1 cellular context compared by ENCODE assay signal in the genomic region with DNA sequence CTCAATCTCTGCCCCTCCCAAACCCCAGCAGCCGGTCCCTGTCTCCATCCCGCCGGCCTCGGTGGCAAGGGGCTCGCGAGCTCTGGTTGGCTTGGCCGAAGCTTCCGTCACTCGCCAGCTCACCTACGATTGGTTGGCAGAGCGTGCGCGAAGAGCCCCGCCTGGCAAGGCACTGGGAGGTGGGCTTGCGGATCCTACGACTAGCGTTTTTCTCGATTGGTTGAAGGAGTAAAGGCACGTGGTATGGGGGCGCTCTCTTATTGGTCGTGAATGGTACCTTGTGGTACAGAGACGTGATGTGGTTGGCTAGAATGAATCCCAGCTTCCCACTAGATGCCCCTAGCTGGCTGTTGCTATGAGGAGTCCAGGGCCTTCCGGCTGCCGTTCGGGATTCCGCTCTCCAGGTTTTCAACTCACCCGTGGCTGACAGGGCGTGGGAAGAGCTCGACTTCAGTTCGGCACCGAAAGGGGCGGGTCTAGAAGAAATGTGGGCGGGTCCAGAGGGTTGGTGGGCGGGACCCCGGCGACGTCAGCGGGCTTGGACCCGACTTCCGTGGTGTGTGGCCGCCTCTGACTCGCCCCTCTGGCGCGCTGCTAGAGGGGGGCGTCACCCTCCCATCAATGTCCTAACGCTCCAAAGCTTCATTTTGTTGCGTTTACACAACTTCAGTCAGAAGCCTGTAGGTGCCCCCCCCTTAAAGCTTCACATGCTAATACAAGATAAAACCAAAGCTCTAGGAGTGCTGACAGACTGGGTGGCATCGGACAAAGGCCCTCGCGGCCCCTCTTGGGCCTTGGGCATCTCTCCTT.
A peak's percentile ranks its signal among the peaks of the same experiment; 100 is the strongest.
TF ChIP-seq lines count a peak whose summit lies in the region.

No MANE protein-coding gene starts in this region.

TF ChIP-seq in HepG2, 621 proteins besides CTCF, POLR2A, EP300 and RAD21 (continued from another document and continues in another):
- TF ChIP-seq ZNF318 (CRISPR knock-in tag; IDR thresholded peaks at IDR 0.05) (no peak), E2F5 (CRISPR knock-in tag; conservative IDR thresholded peaks at IDR 0.05) (peak; percentile 37; the same call in 1 of the 2 replicates), PHF8 (CRISPR knock-in tag; IDR thresholded peaks at IDR 0.05) (peak; percentile 46), ZNF589 (CRISPR knock-in tag; conservative IDR thresholded peaks at IDR 0.05) (0 out of 2 replicates have a peak, but pooled peaks have one; percentile 27), ZNF782 (CRISPR knock-in tag; IDR thresholded peaks at IDR 0.05; ENCODE audit: borderline replicate concordance) (0 out of 2 replicates have a peak, but pooled peaks have one; percentile 53), SPEN (CRISPR knock-in tag; IDR thresholded peaks at IDR 0.05; ENCODE audit: low read depth) (peak; percentile 88; the same call in 1 of the 2 replicates), KDM5A (IDR thresholded peaks at IDR 0.05; ENCODE audit: borderline replicate concordance, low read length) (peak; percentile 72), REPIN1 (CRISPR knock-in tag; IDR thresholded peaks at IDR 0.05; ENCODE audit: borderline replicate concordance, low read depth) (peak; percentile 31; the same call in 1 of the 2 replicates), ATF6 (CRISPR knock-in tag; conservative IDR thresholded peaks at IDR 0.05) (0 out of 2 replicates have a peak, but pooled peaks have one; percentile 26), CHD2 (IDR thresholded peaks at IDR 0.05; ENCODE audit: low read depth, low read length) (no peak), ARID3A (IDR thresholded peaks at IDR 0.05; ENCODE audit: low read depth, low read length) (peak; percentile 37; the same call in 1 of the 2 replicates), TAF1 (CRISPR knock-in tag; IDR thresholded peaks at IDR 0.05) (no peak; the same call in none of the 2 replicates), NFRKB (IDR thresholded peaks at IDR 0.05) (no peak), POGK (CRISPR knock-in tag; conservative IDR thresholded peaks at IDR 0.05) (no peak; the same call in 1 of the 2 replicates), ELF1 (CRISPR knock-in tag; IDR thresholded peaks at IDR 0.05) (peak; percentile 85), ZKSCAN8 (CRISPR knock-in tag; IDR thresholded peaks at IDR 0.05; ENCODE audit: borderline replicate concordance) (0 out of 2 replicates have a peak, but pooled peaks have one; percentile 29), CHD4 (IDR thresholded peaks at IDR 0.05; ENCODE audit: borderline replicate concordance, low read length) (0 out of 2 replicates have a peak, but pooled peaks have one; percentile 26), ZFY (CRISPR knock-in tag; IDR thresholded peaks at IDR 0.05) (peak; percentile 45; the same call in 1 of the 2 replicates), ZNF138 (CRISPR knock-in tag; IDR thresholded peaks at IDR 0.05; ENCODE audit: low read depth) (no peak), ZNF615 (CRISPR knock-in tag; IDR thresholded peaks at IDR 0.05; ENCODE audit: borderline replicate concordance) (no peak), MED1 (CRISPR knock-in tag; IDR thresholded peaks at IDR 0.05) (peak; percentile 42; the same call in 1 of the 2 replicates), ZMYM4 (CRISPR knock-in tag; IDR thresholded peaks at IDR 0.05) (peak; percentile 100), REL (CRISPR knock-in tag; conservative IDR thresholded peaks at IDR 0.05) (no peak), GATAD2A (CRISPR knock-in tag; IDR thresholded peaks at IDR 0.05) (peak; percentile 58; the same call in 1 of the 2 replicates), GMEB1 (CRISPR knock-in tag; IDR thresholded peaks at IDR 0.05; ENCODE audit: borderline replicate concordance) (peak; percentile 84), ZNF367 (CRISPR knock-in tag; IDR thresholded peaks at IDR 0.05; ENCODE audit: borderline replicate concordance) (no peak), RBM39 (IDR thresholded peaks at IDR 0.05; ENCODE audit: low read depth, low read length, poor library complexity, severe bottlenecking) (no peak), MAZ (IDR thresholded peaks at IDR 0.05; ENCODE audit: borderline replicate concordance, low read depth, low read length) (0 out of 2 replicates have a peak, but pooled peaks have one; percentile 54), MAZ (CRISPR knock-in tag; IDR thresholded peaks at IDR 0.05; ENCODE audit: low read depth) (peak; percentile 87), SRF (IDR thresholded peaks at IDR 0.05; ENCODE audit: low read depth, low read length) (no peak), MEF2D (CRISPR knock-in tag; IDR thresholded peaks at IDR 0.05) (peak; percentile 23), TCF12 (IDR thresholded peaks at IDR 0.05) (no peak), TCF12 (CRISPR knock-in tag; IDR thresholded peaks at IDR 0.05) (no peak), ZNF224 (CRISPR knock-in tag; IDR thresholded peaks at IDR 0.05) (0 out of 2 replicates have a peak, but pooled peaks have one; percentile 26), ZNF350 (CRISPR knock-in tag; IDR thresholded peaks at IDR 0.05; ENCODE audit: borderline replicate concordance, low read depth) (peak; percentile 90)
- TF ChIP-seq, protein P1, sequence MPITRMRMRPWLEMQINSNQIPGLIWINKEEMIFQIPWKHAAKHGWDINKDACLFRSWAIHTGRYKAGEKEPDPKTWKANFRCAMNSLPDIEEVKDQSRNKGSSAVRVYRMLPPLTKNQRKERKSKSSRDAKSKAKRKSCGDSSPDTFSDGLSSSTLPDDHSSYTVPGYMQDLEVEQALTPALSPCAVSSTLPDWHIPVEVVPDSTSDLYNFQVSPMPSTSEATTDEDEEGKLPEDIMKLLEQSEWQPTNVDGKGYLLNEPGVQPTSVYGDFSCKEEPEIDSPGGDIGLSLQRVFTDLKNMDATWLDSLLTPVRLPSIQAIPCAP (CRISPR knock-in tag; IDR thresholded peaks at IDR 0.05; ENCODE audit: low read depth): no peak
- TF ChIP-seq, protein P2, sequence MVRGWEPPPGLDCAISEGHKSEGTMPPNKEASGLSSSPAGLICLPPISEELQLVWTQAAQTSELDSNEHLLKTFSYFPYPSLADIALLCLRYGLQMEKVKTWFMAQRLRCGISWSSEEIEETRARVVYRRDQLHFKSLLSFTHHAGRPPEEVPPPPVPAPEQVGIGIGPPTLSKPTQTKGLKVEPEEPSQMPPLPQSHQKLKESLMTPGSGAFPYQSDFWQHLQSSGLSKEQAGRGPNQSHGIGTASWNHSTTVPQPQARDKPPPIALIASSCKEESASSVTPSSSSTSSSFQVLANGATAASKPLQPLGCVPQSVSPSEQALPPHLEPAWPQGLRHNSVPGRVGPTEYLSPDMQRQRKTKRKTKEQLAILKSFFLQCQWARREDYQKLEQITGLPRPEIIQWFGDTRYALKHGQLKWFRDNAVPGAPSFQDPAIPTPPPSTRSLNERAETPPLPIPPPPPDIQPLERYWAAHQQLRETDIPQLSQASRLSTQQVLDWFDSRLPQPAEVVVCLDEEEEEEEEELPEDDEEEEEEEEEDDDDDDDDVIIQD (CRISPR knock-in tag; IDR thresholded peaks at IDR 0.05; ENCODE audit: low read depth): peak; percentile 99
